Comparison of ENCODE assay signal across 1 cellular context in genomic region chr4:76200771-76201224, GRCh38.
TF ChIP-seq lines count a peak whose summit lies in the region.

No MANE protein-coding gene starts in this region.

TF ChIP-seq in IMR-90, 13 proteins besides CTCF, POLR2A, EP300 and RAD21:
- TF ChIP-seq ELK1 (IDR thresholded peaks at IDR 0.05; ENCODE audit: borderline replicate concordance, low read depth, low read length) (no peak), SMC3 (IDR thresholded peaks at IDR 0.05; ENCODE audit: low read depth, low read length) (no peak), USF2 (IDR thresholded peaks at IDR 0.05; ENCODE audit: low read depth, low read length) (no peak), CEBPB (IDR thresholded peaks at IDR 0.05; ENCODE audit: low read depth, low read length) (no peak), BHLHE40 (IDR thresholded peaks at IDR 0.05; ENCODE audit: low read depth, low read length) (no peak), CHD1 (IDR thresholded peaks at IDR 0.05; ENCODE audit: low read depth, low read length) (no peak)
